ENCODE assay signal across 22 cellular contexts in genomic region chr14:31142455-31143087, GRCh38.
"Had no signal": no experiment of that assay in that cellular context is flagged by ENCODE, and none has a peak within 500 bp of the region (broad histone marks: within the 10 kb centered on the region; RNA-seq: fewer than 3 reads in every experiment).

No MANE protein-coding gene starts in this region.

- DNase-seq: dorsolateral prefrontal cortex; effector CD4-positive, alpha-beta T cell; head of caudate nucleus; kidney; left ventricle myocardium inferior; lower lobe of right lung; naive thymus-derived CD8-positive, alpha-beta T cell; nephron progenitor cell; nucleus accumbens; ovary; posterior cingulate gyrus; retina; stimulated activated CD4-positive, alpha-beta T cell treated with anti-CD3 and anti-CD28 coated beads, Interleukin-12 subunit alpha, Interleukin-12 subunit beta, amount 100 ng/mL, for 4 hours; stimulated activated CD4-positive, alpha-beta T cell treated with anti-CD3 and anti-CD28 coated beads, Interleukin-1b, Interleukin-23, amount 100 ng/mL, for 48 hours; stimulated activated CD4-positive, alpha-beta T cell treated with anti-CD3 and anti-CD28 coated beads, Interleukin-4, amount 100 ng/mL, for 1 hour; stimulated activated CD8-positive, alpha-beta memory T cell treated with anti-CD3 and anti-CD28 coated beads, Interleukin-4, amount 100 ng/mL, for 48 hours; stimulated activated naive CD4-positive, alpha-beta T cell treated with Interleukin-2 at 50 U/mL for 16 hours; stomach; tibial artery had no signal

- FAIRE-seq: colon had no signal

- H3K4me1 ChIP-seq: left ventricle myocardium inferior, lower lobe of right lung, tibial artery had no signal

- H3K4me2 ChIP-seq: smooth muscle cell had no signal

- H3K36me3 ChIP-seq: ovary had no signal

- H3K27ac ChIP-seq: dorsolateral prefrontal cortex, left ventricle myocardium inferior, lower lobe of right lung, ovary, stomach, tibial artery had no signal

- H3K4me3 ChIP-seq: dorsolateral prefrontal cortex, left ventricle myocardium inferior, lower lobe of right lung, ovary, smooth muscle cell, stomach, tibial artery had no signal

- H3K27me3 ChIP-seq: dorsolateral prefrontal cortex, ovary, stomach, tibial artery had no signal

- ATAC-seq: lower lobe of right lung; naive thymus-derived CD8-positive, alpha-beta T cell; sciatic nerve had no signal

- H3K9me3 ChIP-seq: left ventricle myocardium inferior, lower lobe of right lung, ovary, stomach, tibial artery had no signal
